Comparison of ENCODE assay signal across 8 cellular contexts in genomic region chr1:24390924-24391782, GRCh38.
A peak's percentile ranks its signal among the peaks of the same experiment; 100 is the strongest.
DNase-seq lines count a peak whose midpoint lies in the region; ATAC-seq and TF ChIP-seq lines count a peak whose summit lies in the region.

No MANE protein-coding gene starts in this region.

- H3K9me3 ChIP-seq in HEK293 (ENCODE audit: control insufficient read depth, insufficient read depth, low read depth, low read length) = no peaks in the 10 kb centered on the region

- CTCF ChIA-PET in HEK293 (lab: Yijun Ruan, JAX) = interaction anchor here (0.5 to 11.2 kb wide), 90 partner anchors 9 to 664 kb away, joined by 3 to 611 read pairs (median 5); partner anchors contain the start of genes GRHL3, IFNLR1, MYOM3 and NIPAL3

- no peak for ATAC-seq in GM18868 (IDR thresholded peaks at IDR 0.05; ENCODE audit: unreplicated experiment)

- peak; percentile 80 for TF ChIP-seq CTCF in HEK293 (tag by site-specific recombination; IDR thresholded peaks at IDR 0.05)

- peak; percentile 85 for DNase-seq in DMS 273 (lab: John Stamatoyannopoulos, UW; ENCODE audit: unreplicated experiment)
- DNase-seq in NCI-H345 (lab: John Stamatoyannopoulos, UW) = peak; percentile 46
- DNase-seq in activated CD4-positive, alpha-beta T cell treated with anti-CD3 and anti-CD28 coated beads for 1 hour = peak; percentile 51
- DNase-seq in cerebellar cortex (ENCODE audit: low spot score) = peak; percentile 93
- peak; percentile 81 for DNase-seq in kidney glomerular epithelial cell (lab: John Stamatoyannopoulos, UW)
- DNase-seq in stimulated activated CD4-positive, alpha-beta T cell treated with anti-CD3 and anti-CD28 coated beads, Interleukin-1b, Interleukin-23, amount 100 ng/mL, for 4 hours (ENCODE audit: low read depth in 2 of 2) = peak; percentile 56 to 64

- H3K27ac ChIP-seq in HEK293 (ENCODE audit: extremely low read depth, low read depth, low read length) = no peak overlapping the region

- POLR2A ChIA-PET in HEK293 (lab: Yijun Ruan, JAX) = interaction anchor here (0.5 to 2.4 kb wide), 3 partner anchors 189 to 267 kb away, joined by 5 to 12 read pairs (median 7); no protein-coding TSS in a partner anchor

- H3K4me3 ChIP-seq in HEK293 (ENCODE audit: low read depth, low read length) = no peak overlapping the region

- no peaks in the 10 kb centered on the region for H3K4me1 ChIP-seq in HEK293 (ENCODE audit: control insufficient read depth, insufficient read depth, low read length)

- H3K36me3 ChIP-seq in HEK293 (ENCODE audit: control insufficient read depth in 2 of 2, insufficient read depth in 1 of 2, low read length in 2 of 2) = peaks cover 5 to 46% of the 10 kb centered on the region in 2 experiments; a peak in 2 of 3 replicates

TF ChIP-seq in HEK293, 187 proteins besides CTCF, POLR2A, EP300 and RAD21 (continues in another document):
- 0 out of 2 replicates have a peak, but pooled peaks have one; percentile 22 for TF ChIP-seq KLF8 (tag by site-specific recombination; IDR thresholded peaks at IDR 0.05)
- peak; percentile 71 for TF ChIP-seq PRDM10 (tag by site-specific recombination; IDR thresholded peaks at IDR 0.05)
- no peak for TF ChIP-seq ZBTB17 (tag by site-specific recombination; IDR thresholded peaks at IDR 0.05)
- no peak for TF ChIP-seq ZNF664 (tag by site-specific recombination; IDR thresholded peaks at IDR 0.05)
- TF ChIP-seq ZNF138 (tag by site-specific recombination; IDR thresholded peaks at IDR 0.05; ENCODE audit: borderline replicate concordance) = no peak
- TF ChIP-seq PATZ1 (tag by site-specific recombination; IDR thresholded peaks at IDR 0.05) = no peak
- TF ChIP-seq IKZF3 (tag by site-specific recombination; IDR thresholded peaks at IDR 0.05) = peak; percentile 47; the same call in 1 of the 2 replicates
- no peak for TF ChIP-seq ZNF707 (tag by site-specific recombination; IDR thresholded peaks at IDR 0.05)
- TF ChIP-seq ZNF157 (tag by site-specific recombination; IDR thresholded peaks at IDR 0.05) = no peak
- TF ChIP-seq WT1 (tag by site-specific recombination; IDR thresholded peaks at IDR 0.05) = no peak
- no peak for TF ChIP-seq KLF9 (tag by site-specific recombination; IDR thresholded peaks at IDR 0.05; ENCODE audit: low read depth)
- TF ChIP-seq ZNF660 (tag by site-specific recombination; IDR thresholded peaks at IDR 0.05) = peak; percentile 87; the same call in 1 of the 2 replicates
- TF ChIP-seq GLI4 (tag by site-specific recombination; IDR thresholded peaks at IDR 0.05) = no peak
- peak; percentile 35; the same call in 1 of the 2 replicates for TF ChIP-seq ZNF76 (tag by site-specific recombination; IDR thresholded peaks at IDR 0.05; ENCODE audit: borderline replicate concordance, low read depth)
- 0 out of 2 replicates have a peak, but pooled peaks have one; percentile 10 for TF ChIP-seq ZNF335 (tag by site-specific recombination; conservative IDR thresholded peaks at IDR 0.05)
- TF ChIP-seq ZNF391 (tag by site-specific recombination; IDR thresholded peaks at IDR 0.05; ENCODE audit: borderline replicate concordance, low read depth) = no peak
- peak; percentile 57 for TF ChIP-seq ZNF629 (tag by site-specific recombination; IDR thresholded peaks at IDR 0.05)
- peak; percentile 44; the same call in 1 of the 2 replicates for TF ChIP-seq ZBTB21 (tag by site-specific recombination; IDR thresholded peaks at IDR 0.05)
- TF ChIP-seq ZNF654 (tag by site-specific recombination; IDR thresholded peaks at IDR 0.05; ENCODE audit: low read depth) = peak; percentile 96
- 0 out of 2 replicates have a peak, but pooled peaks have one; percentile 66 for TF ChIP-seq ZNF2 (tag by site-specific recombination; IDR thresholded peaks at IDR 0.05)
- TF ChIP-seq ZNF843 (tag by site-specific recombination; IDR thresholded peaks at IDR 0.05) = no peak
- no peak for TF ChIP-seq ZNF404 (tag by site-specific recombination; IDR thresholded peaks at IDR 0.05)
- TF ChIP-seq KLF1 (tag by site-specific recombination; IDR thresholded peaks at IDR 0.05) = no peak
- TF ChIP-seq ZNF561 (tag by site-specific recombination; IDR thresholded peaks at IDR 0.05; ENCODE audit: borderline replicate concordance) = no peak
- 0 out of 2 replicates have a peak, but pooled peaks have one; percentile 33 for TF ChIP-seq ZNF600 (tag by site-specific recombination; IDR thresholded peaks at IDR 0.05)
- no peak for TF ChIP-seq ZNF26 (tag by site-specific recombination; IDR thresholded peaks at IDR 0.05)
- no peak for TF ChIP-seq ZNF174 (tag by site-specific recombination; IDR thresholded peaks at IDR 0.05)
- TF ChIP-seq KLF17 (tag by site-specific recombination; IDR thresholded peaks at IDR 0.05) = no peak
- no peak for TF ChIP-seq ZBTB6 (tag by site-specific recombination; IDR thresholded peaks at IDR 0.05)
- TF ChIP-seq EGR2 (tag by site-specific recombination; IDR thresholded peaks at IDR 0.05; ENCODE audit: low read depth) = no peak
- peak; percentile 37; the same call in 1 of the 2 replicates for TF ChIP-seq SP7 (tag by site-specific recombination; IDR thresholded peaks at IDR 0.05)
